In genomic region chr19:1904385-1905070, GRCh38 we compare ENCODE assay signal across 5 cellular contexts. TPM values are rescaled to one million over a fixed set of nuclear protein-coding genes. Genes with fewer than 3 reads are reported as not detected.
DNase-seq lines count a peak whose midpoint lies in the region; TF ChIP-seq lines count a peak whose summit lies in the region.

No MANE protein-coding gene starts in this region.

- peaks cover 12 to 30% (median 12%) of the 10 kb centered on the region in 3 donors for H3K4me1 ChIP-seq in skeletal muscle tissue (ENCODE audit: control insufficient read depth in 3 of 3, insufficient read depth in 3 of 3, low read length in 3 of 3)

- H3K27me3 ChIP-seq in skeletal muscle tissue (ENCODE audit: control insufficient read depth in 3 of 3, insufficient read depth in 3 of 3, low read length in 3 of 3): no peaks in the 10 kb centered on the region

- H3K9ac ChIP-seq in skeletal muscle tissue (ENCODE audit: low read depth in 1 of 3, low read length in 3 of 3): peak overlapping the region in 2 of 3 donors; percentile 7 to 45

- H3K9me3 ChIP-seq in skeletal muscle tissue (ENCODE audit: control insufficient read depth in 3 of 3, low read length in 3 of 3): no peaks in the 10 kb centered on the region

- no peak for TF ChIP-seq CTCF in epithelial cell of esophagus (IDR thresholded peaks at IDR 0.05; ENCODE audit: insufficient read depth, low read depth, low read length, missing control alignments)

- peak overlapping the region; percentile 69 for H3K27ac ChIP-seq in skeletal muscle tissue (ENCODE audit: low read depth, low read length)

- DNase-seq in GM19240 (ENCODE audit: insufficient read length, low spot score): peak; percentile 55
- peak; percentile 87 for DNase-seq in NAMALWA (ENCODE audit: low spot score)
- DNase-seq in epithelial cell of esophagus (ENCODE audit: low read depth): peak; percentile 98
- no peak for DNase-seq in HCEC 1CT

- no peaks in the 10 kb centered on the region for H3K36me3 ChIP-seq in skeletal muscle tissue (ENCODE audit: control insufficient read depth in 3 of 3, insufficient read depth in 3 of 3, low read length in 3 of 3)

- peak overlapping the region; percentile 52 for H3K4me3 ChIP-seq in epithelial cell of esophagus (ENCODE audit: low read length)
- H3K4me3 ChIP-seq in skeletal muscle tissue (ENCODE audit: low read length in 3 of 3): peak overlapping the region; percentile 48 to 93 (median 58)

RNA-seq across cellular contexts. Expression of gene ADAT3, which starts 0.7 kb away (rescaled TPM):
- 1.0 TPM for total RNA-seq in skeletal muscle tissue

RNA-seq across cellular contexts. Expression of gene SCAMP4, which starts 0.7 kb away (rescaled TPM):
- 8.9 TPM for total RNA-seq in skeletal muscle tissue

RNA-seq across cellular contexts. Expression of gene ABHD17A, which starts 19.2 kb away (rescaled TPM):
- total RNA-seq in skeletal muscle tissue: 52.7 TPM

RNA-seq across cellular contexts. Expression of gene CSNK1G2, which starts 36.4 kb away (rescaled TPM):
- total RNA-seq in skeletal muscle tissue: 24.0 TPM

RNA-seq across cellular contexts. Expression of gene KLF16, which starts 41.1 kb away (rescaled TPM):
- 2.6 TPM for total RNA-seq in skeletal muscle tissue
